8 cellular contexts compared by ENCODE assay signal in genomic region chr12:31323466-31324115, GRCh38. TPM values are rescaled to one million over a fixed set of nuclear protein-coding genes. Genes with fewer than 3 reads are reported as not detected.
DNase-seq lines count a peak whose midpoint lies in the region; ATAC-seq and TF ChIP-seq lines count a peak whose summit lies in the region.

No MANE protein-coding gene starts in this region.

- peaks cover 30% of the 10 kb centered on the region for H4K20me1 ChIP-seq in MM.1S (ENCODE audit: insufficient read depth, low read length)

- H3K27me3 ChIP-seq in MM.1S (replicated peaks; ENCODE audit: insufficient read depth, low read length): no peaks in the 10 kb centered on the region
- H3K27me3 ChIP-seq in subcutaneous abdominal adipose tissue (ENCODE audit: control insufficient read depth in 5 of 5, insufficient read depth in 4 of 5, low read length in 5 of 5): no peaks in the 10 kb centered on the region

- peak; percentile 24 for ATAC-seq in GM21717 (IDR thresholded peaks at IDR 0.05; ENCODE audit: unreplicated experiment)
- ATAC-seq in effector memory CD8-positive, alpha-beta T cell (replicated peaks): peak; percentile 37
- peak; percentile 34 to 37 for ATAC-seq in naive thymus-derived CD8-positive, alpha-beta T cell

- H3K27ac ChIP-seq in MM.1S (ENCODE audit: low read length): peak overlapping the region; percentile 64; the same call in 1 of the 2 replicates
- peak overlapping the region; percentile 57 for H3K27ac ChIP-seq in subcutaneous abdominal adipose tissue (ENCODE audit: low read depth, low read length)

- peaks cover 20% of the 10 kb centered on the region for H3F3A ChIP-seq in MM.1S (ENCODE audit: insufficient read depth, low read length)

- H3K4me3 ChIP-seq in MM.1S (ENCODE audit: low read length) (peak overlapping the region; percentile 71), subcutaneous abdominal adipose tissue (ENCODE audit: low read depth in 1 of 5, low read length in 5 of 5) (peak overlapping the region; percentile 63 to 93 (median 86))

- H3K36me3 ChIP-seq in MM.1S (replicated peaks; ENCODE audit: insufficient read depth, low read length) (no peaks in the 10 kb centered on the region), subcutaneous abdominal adipose tissue (ENCODE audit: control insufficient read depth in 5 of 5, insufficient read depth in 5 of 5, low read length in 5 of 5) (no peaks in the 10 kb centered on the region)

- H3K27ac Mint-ChIP-seq in effector memory CD8-positive, alpha-beta T cell: peak overlapping the region; percentile 98
- peak overlapping the region; percentile 90 to 99 (median 96) for H3K27ac Mint-ChIP-seq in naive thymus-derived CD8-positive, alpha-beta T cell

- H3K4me1 ChIP-seq in MM.1S (ENCODE audit: low read length): peaks cover 43% of the 10 kb centered on the region
- H3K4me1 ChIP-seq in subcutaneous abdominal adipose tissue (ENCODE audit: control insufficient read depth in 5 of 5, insufficient read depth in 5 of 5, low read length in 5 of 5): peaks cover 0 to 39% (median 27%) of the 10 kb centered on the region in 5 donors

- H3K9me3 Mint-ChIP-seq in effector memory CD8-positive, alpha-beta T cell: no peaks in the 10 kb centered on the region
- H3K9me3 Mint-ChIP-seq in naive thymus-derived CD8-positive, alpha-beta T cell: no peaks in the 10 kb centered on the region

- peaks cover 30 to 66% of the 10 kb centered on the region in 2 donors for H3K4me1 Mint-ChIP-seq in effector memory CD8-positive, alpha-beta T cell (ENCODE audit: low read depth in 2 of 2)
- peaks cover 29 to 62% (median 51%) of the 10 kb centered on the region in 4 donors for H3K4me1 Mint-ChIP-seq in naive thymus-derived CD8-positive, alpha-beta T cell

- peak overlapping the region; percentile 84 for H3K9ac ChIP-seq in MM.1S (ENCODE audit: low read length)
- H3K9ac ChIP-seq in subcutaneous abdominal adipose tissue (ENCODE audit: low read length in 5 of 5): peak overlapping the region in 4 of 5 donors; percentile 77 to 82 (median 80)

- no peak for TF ChIP-seq CTCF in GM10248 (IDR thresholded peaks at IDR 0.05; ENCODE audit: control extremely low read depth, extremely low read depth, low read depth, missing control alignments)
- TF ChIP-seq CTCF in MM.1S (IDR thresholded peaks at IDR 0.05; ENCODE audit: low read length): no peak

- CTCF ChIA-PET in GM10248 (lab: Yijun Ruan, JAX): interaction anchor here (1.0 to 2.6 kb wide), 4 partner anchors 12 to 52 kb away, joined by 3 to 6 read pairs (median 4); no protein-coding TSS in a partner anchor

- H3K9me3 ChIP-seq in MM.1S (replicated peaks; ENCODE audit: insufficient read depth, low read length) (no peaks in the 10 kb centered on the region), subcutaneous abdominal adipose tissue (ENCODE audit: control insufficient read depth in 5 of 5, low read length in 5 of 5) (no peaks in the 10 kb centered on the region)

- peak overlapping the region; percentile 76 for H3K4me2 ChIP-seq in MM.1S (ENCODE audit: low read depth, low read length)

- no peaks in the 10 kb centered on the region for H3K27me3 Mint-ChIP-seq in effector memory CD8-positive, alpha-beta T cell
- no peaks in the 10 kb centered on the region for H3K27me3 Mint-ChIP-seq in naive thymus-derived CD8-positive, alpha-beta T cell

- 0 out of 2 replicates have a peak overlapping the region, but pooled peaks have one; percentile 4 for H2AFZ ChIP-seq in MM.1S (ENCODE audit: low read length)

- peak; percentile 48 for DNase-seq in GM10248 (ENCODE audit: extremely low spot score)
- peak; percentile 12 for DNase-seq in MM.1S
- peak; percentile 48 to 54 for DNase-seq in activated CD4-positive, alpha-beta T cell treated with anti-CD3 and anti-CD28 coated beads for 4 hours
- peak; percentile 52 to 72 (median 53) for DNase-seq in effector memory CD8-positive, alpha-beta T cell
- peak in 5 of 10 donors; percentile 41 to 77 (median 59) for DNase-seq in naive thymus-derived CD8-positive, alpha-beta T cell
- DNase-seq in iPS-NIHi11 (ENCODE audit: low spot score): no peak

- H3K4me3 Mint-ChIP-seq in effector memory CD8-positive, alpha-beta T cell: peak overlapping the region; percentile 89 to 90
- peak overlapping the region; percentile 84 to 99 (median 93) for H3K4me3 Mint-ChIP-seq in naive thymus-derived CD8-positive, alpha-beta T cell

- peaks cover 73% of the 10 kb centered on the region for H3K79me2 ChIP-seq in MM.1S (ENCODE audit: low read length)

- POLR2A ChIA-PET in GM10248 (lab: Yijun Ruan, JAX): no interaction called here
- POLR2A ChIA-PET in naive thymus-derived CD8-positive, alpha-beta T cell (lab: Charles Lee): interaction anchor here (0.9 to 1.4 kb wide), 3 partner anchors 9 to 636 kb away, joined by 3 to 4 read pairs (median 3); partner anchors contain the start of gene RESF1

- peaks cover 21% of the 10 kb centered on the region for H3K36me3 Mint-ChIP-seq in effector memory CD8-positive, alpha-beta T cell (ENCODE audit: insufficient read depth)
- no peaks in the 10 kb centered on the region for H3K36me3 Mint-ChIP-seq in naive thymus-derived CD8-positive, alpha-beta T cell

- no peaks in the 10 kb centered on the region for H3K9me2 ChIP-seq in MM.1S (replicated peaks; ENCODE audit: insufficient read depth, low read length)

RNA-seq across cellular contexts. Expression of gene SINHCAF, which starts 2.4 kb away (rescaled TPM):
- 10 to 100 TPM; 81.9 to 87.7 TPM for total RNA-seq in naive thymus-derived CD8-positive, alpha-beta T cell
- polyA plus RNA-seq in naive thymus-derived CD8-positive, alpha-beta T cell: 10 to 100 TPM; 51.3 to 69.9 (median 63.0) TPM
